ENCODE assay signal across 24 cellular contexts in the genomic region with DNA sequence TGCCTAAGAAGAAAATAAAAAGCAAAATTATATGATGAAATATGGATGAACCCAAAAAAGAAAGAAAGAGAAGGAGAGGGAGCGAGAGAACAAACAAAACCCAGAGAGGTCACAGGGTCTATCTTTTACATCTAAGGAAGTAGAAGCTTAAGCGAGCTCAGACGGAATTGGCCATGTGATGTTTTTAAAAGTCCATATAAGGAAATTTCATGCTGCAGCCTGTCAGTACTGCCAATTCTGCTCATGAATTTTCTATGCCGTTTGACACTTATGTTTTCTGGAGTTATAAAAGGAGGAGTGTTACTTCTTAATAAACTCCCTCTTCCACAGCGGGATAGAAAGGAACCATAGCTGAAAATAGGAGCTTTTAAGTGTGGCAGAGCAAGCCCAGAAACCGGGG. TPM values are rescaled to one million over a fixed set of nuclear protein-coding genes. Genes with fewer than 3 reads are reported as not detected.
DNase-seq lines count a peak whose midpoint lies in the region; ATAC-seq and TF ChIP-seq lines count a peak whose summit lies in the region.
"Had no signal": no experiment of that assay in that cellular context is flagged by ENCODE, and none has a peak within 500 bp of the region (broad histone marks: within the 10 kb centered on the region; RNA-seq: fewer than 3 reads in every experiment).

No MANE protein-coding gene starts in this region.

- no peaks in the 10 kb centered on the region for H3K27me3 ChIP-seq in OCI-LY3 (ENCODE audit: low read depth, low read length)
- H3K27me3 ChIP-seq in endodermal cell (ENCODE audit: control insufficient read depth, insufficient read depth, low read length, poor library complexity, severe bottlenecking): no peaks in the 10 kb centered on the region
- peaks cover 0 to 88% (median 35%) of the 10 kb centered on the region in 45 donors for H3K27me3 ChIP-seq in dorsolateral prefrontal cortex
- H3K27me3 ChIP-seq: ovary, right atrium auricular region, testis, uterus had no signal

- no peak overlapping the region for H3K9ac ChIP-seq in OCI-LY3 (ENCODE audit: low read length)
- no peak overlapping the region for H3K9ac ChIP-seq in endodermal cell (ENCODE audit: extremely low read depth, low read length, poor library complexity, severe bottlenecking)

- H4K20me1 ChIP-seq in OCI-LY3 (ENCODE audit: insufficient read depth, low read length): no peaks in the 10 kb centered on the region

- H3K36me3 ChIP-seq in OCI-LY3 (replicated peaks; ENCODE audit: low read depth, low read length) (no peaks in the 10 kb centered on the region), endodermal cell (ENCODE audit: control insufficient read depth, insufficient read depth, low read length) (no peaks in the 10 kb centered on the region)
- H3K36me3 ChIP-seq: left lung, ovary, right atrium auricular region, spleen, uterus had no signal

- intact Hi-C loops in dorsolateral prefrontal cortex (cut with DNase I): loop anchor here (5.0 to 10.0 kb wide), 3 partner anchors 180 to 280 kb away; no protein-coding TSS in a partner anchor

- no peak for ATAC-seq in GM19351 (IDR thresholded peaks at IDR 0.05; ENCODE audit: unreplicated experiment)
- ATAC-seq: naive thymus-derived CD8-positive, alpha-beta T cell had no signal

- no peaks in the 10 kb centered on the region for H3K9me3 ChIP-seq in OCI-LY3 (ENCODE audit: insufficient read depth, low read length)
- H3K9me3 ChIP-seq in endodermal cell (ENCODE audit: control insufficient read depth, low read length): no peaks in the 10 kb centered on the region
- H3K9me3 ChIP-seq: left lung, ovary, right atrium auricular region, spleen, testis, uterus had no signal

- H3K4me2 ChIP-seq in OCI-LY3 (ENCODE audit: low read length): peak overlapping the region; percentile 65

- 80 to 86% methylated on average over 1 to 4 of the region's 6 CpGs for WGBS in endodermal cell (ENCODE audit: insufficient coverage in 1 of 2, insufficient read length in 1 of 2), 2 experiments

- no peaks in the 10 kb centered on the region for H3K27me3 Mint-ChIP-seq in endodermal cell (ENCODE audit: insufficient read depth)

- H3K27ac ChIP-seq in OCI-LY3 (ENCODE audit: low read length) (no peak overlapping the region), endodermal cell (ENCODE audit: low read depth, low read length) (no peak overlapping the region), dorsolateral prefrontal cortex (no peak overlapping the region)
- H3K27ac ChIP-seq: left lung, ovary, right atrium auricular region, spleen, testis, uterus had no signal

- no peak overlapping the region for H3K4me3 Mint-ChIP-seq in endodermal cell
- H3K4me3 Mint-ChIP-seq: activated CD4-positive, alpha-beta memory T cell treated with anti-CD3 and anti-CD28 coated beads, Interleukin-2, amount 10 ng/mL, durations not matched to agents 7 days and 5 days; immature natural killer cell; naive thymus-derived CD8-positive, alpha-beta T cell had no signal

- no peaks in the 10 kb centered on the region for H3K9me3 Mint-ChIP-seq in endodermal cell
- H3K9me3 Mint-ChIP-seq: activated CD4-positive, alpha-beta memory T cell treated with anti-CD3 and anti-CD28 coated beads, Interleukin-2, amount 10 ng/mL, durations not matched to agents 7 days and 5 days; immature natural killer cell; naive thymus-derived CD8-positive, alpha-beta T cell had no signal

- H3K27ac Mint-ChIP-seq in endodermal cell: peak overlapping the region; percentile 3
- H3K27ac Mint-ChIP-seq: activated CD4-positive, alpha-beta memory T cell treated with anti-CD3 and anti-CD28 coated beads, Interleukin-2, amount 10 ng/mL, durations not matched to agents 7 days and 5 days; immature natural killer cell; naive thymus-derived CD8-positive, alpha-beta T cell had no signal

- DNase-seq in NCI-H2171 treated with DMSO at 0.1 percent for 48 hours (lab: John Stamatoyannopoulos, UW) (peak; percentile 20), NCI-H2171 (lab: John Stamatoyannopoulos, UW) (no peak), endodermal cell (no peak), retinal pigment epithelial cell (ENCODE audit: low read depth) (peak; percentile 13), dorsolateral prefrontal cortex (no peak), NCI-H226 (no peak)
- DNase-seq: activated CD4-positive, alpha-beta memory T cell treated with anti-CD3 and anti-CD28 coated beads, Interleukin-2, amount 10 ng/mL, durations not matched to agents 7 days and 5 days; activated effector memory CD4-positive, alpha-beta T cell treated with Interleukin-2 at 50 U/mL for 16 hours; KG1; left lung; NCI-H187 treated with DMSO at 0.1 percent for 48 hours; ovary; spleen; stimulated activated CD4-positive, alpha-beta T cell treated with anti-CD3 and anti-CD28 coated beads, Interleukin-4, amount 100 ng/mL, for 24 hours; T1000; testis; uterus had no signal

- peaks cover 8% of the 10 kb centered on the region for H3K4me1 Mint-ChIP-seq in endodermal cell
- H3K4me1 Mint-ChIP-seq: activated CD4-positive, alpha-beta memory T cell treated with anti-CD3 and anti-CD28 coated beads, Interleukin-2, amount 10 ng/mL, durations not matched to agents 7 days and 5 days; immature natural killer cell; naive thymus-derived CD8-positive, alpha-beta T cell had no signal

- H3K4me1 ChIP-seq in OCI-LY3 (ENCODE audit: low read length) (peaks cover 21% of the 10 kb centered on the region), endodermal cell (ENCODE audit: control insufficient read depth, insufficient read depth, low read length) (no peaks in the 10 kb centered on the region)
- H3K4me1 ChIP-seq: left lung, right atrium auricular region, spleen, testis, uterus had no signal

- no peak for TF ChIP-seq CTCF in OCI-LY3 (IDR thresholded peaks at IDR 0.05; ENCODE audit: low read depth, low read length)
- TF ChIP-seq CTCF in endodermal cell (conservative IDR thresholded peaks at IDR 0.05): no peak
- no peak for TF ChIP-seq CTCF in retinal pigment epithelial cell (conservative IDR thresholded peaks at IDR 0.05; ENCODE audit: low read depth, low read length)
- no peak for TF ChIP-seq CTCF in dorsolateral prefrontal cortex (IDR thresholded peaks at IDR 0.05 in 54 of 56, conservative IDR thresholded peaks at IDR 0.05 in 2 of 56; ENCODE audit: low read depth in 1 of 56, partially characterized antibody in 56 of 56)

- peak overlapping the region; percentile 84 for H2AFZ ChIP-seq in OCI-LY3 (ENCODE audit: low read depth, low read length)

- H3K4me3 ChIP-seq in OCI-LY3 (ENCODE audit: low read length) (peak overlapping the region; percentile 54), endodermal cell (ENCODE audit: low read length) (no peak overlapping the region), retinal pigment epithelial cell (ENCODE audit: low read length) (no peak overlapping the region), dorsolateral prefrontal cortex (peak overlapping the region in 1 of 59 donors; percentile 26)
- H3K4me3 ChIP-seq: left lung, ovary, right atrium auricular region, spleen, testis, uterus had no signal

- no peaks in the 10 kb centered on the region for H3K36me3 Mint-ChIP-seq in endodermal cell (ENCODE audit: low read depth)
- H3K36me3 Mint-ChIP-seq: immature natural killer cell; naive thymus-derived CD8-positive, alpha-beta T cell had no signal

- no peaks in the 10 kb centered on the region for H3K79me2 ChIP-seq in OCI-LY3 (ENCODE audit: low read length)

RNA-seq across cellular contexts. Expression of a gene that starts 32.9 kb away (rescaled TPM):
- 1 to 10 TPM in 1 of 2 donors, under 1 TPM in 1; 0.66 to 1.1 TPM for total RNA-seq in endodermal cell
- 40.5 TPM for polyA plus RNA-seq in endodermal cell (2013, experiment 1 of 2)
- 35.1 TPM for polyA plus RNA-seq in endodermal cell (2013, experiment 2 of 2)
- total RNA-seq in dorsolateral prefrontal cortex: 10 to 100 TPM in 102 of 120 experiments, 1 to 10 TPM in 18; 4.9 to 22.9 (median 13.7) TPM
- total RNA-seq: activated CD4-positive, alpha-beta memory T cell treated with anti-CD3 and anti-CD28 coated beads, Interleukin-2, amount 10 ng/mL, durations not matched to agents 7 days and 5 days; HT-29; left lung; naive thymus-derived CD8-positive, alpha-beta T cell; right atrium auricular region had no signal
- polyA plus RNA-seq: BJ; immature natural killer cell; naive thymus-derived CD8-positive, alpha-beta T cell had no signal

Comparison
In these comparisons a context has a peak if more than half of its experiments do, and no peak if none do; other contexts are left out.
1. DNase-seq: peak in NCI-H2171 treated with DMSO at 0.1 percent for 48 hours (single experiment) and retinal pigment epithelial cell (single experiment); none in NCI-H2171 (single experiment), endodermal cell (single experiment), dorsolateral prefrontal cortex (0 of 10) and NCI-H226 (single experiment).